ENCODE assay signal across 9 cellular contexts in the genomic region with DNA sequence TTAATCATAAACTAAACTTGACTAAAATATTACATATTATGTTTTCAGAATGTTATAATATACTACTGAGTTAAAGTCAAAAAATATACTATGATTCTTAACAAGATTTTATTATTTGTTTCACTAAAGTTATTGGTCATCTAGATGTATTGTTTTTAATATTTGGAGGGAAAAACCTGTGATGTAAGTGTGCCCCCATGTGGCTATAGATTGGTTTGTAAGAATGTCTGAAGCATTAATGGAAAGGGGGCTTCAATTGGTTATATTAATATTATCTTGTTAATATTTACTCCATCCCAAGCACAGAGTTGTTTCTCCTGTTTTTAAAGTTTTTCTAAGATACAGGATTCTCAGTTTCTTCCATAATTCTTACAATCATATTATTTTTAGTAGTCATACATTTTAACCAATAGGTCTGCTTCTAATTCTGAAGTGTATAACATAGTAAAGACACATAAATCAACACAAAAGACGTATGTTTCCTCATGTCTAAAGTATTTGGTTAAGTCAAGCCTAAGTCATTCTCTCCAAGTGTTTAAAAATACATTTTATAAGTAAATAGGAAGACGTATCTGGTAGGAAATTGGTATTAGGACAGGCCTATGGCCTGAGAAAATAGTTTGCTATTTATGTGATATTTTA. TPM values are rescaled to one million over a fixed set of nuclear protein-coding genes. Genes with fewer than 3 reads are reported as not detected.
DNase-seq lines count a peak whose midpoint lies in the region; ATAC-seq and TF ChIP-seq lines count a peak whose summit lies in the region.
"Had no signal": no experiment of that assay in that cellular context is flagged by ENCODE, and none has a peak within 500 bp of the region (broad histone marks: within the 10 kb centered on the region; RNA-seq: fewer than 3 reads in every experiment).

No MANE protein-coding gene starts in this region.

- H3K4me1 ChIP-seq in endodermal cell (ENCODE audit: control insufficient read depth, insufficient read depth, low read length) (no peaks in the 10 kb centered on the region), gastrocnemius medialis (no peaks in the 10 kb centered on the region)

- H3K27me3 Mint-ChIP-seq in endodermal cell (ENCODE audit: insufficient read depth), result no peaks in the 10 kb centered on the region

- no peaks in the 10 kb centered on the region for H3K36me3 Mint-ChIP-seq in endodermal cell (ENCODE audit: low read depth)

- no peak for ATAC-seq in gastrocnemius medialis
- ATAC-seq in HG03175 (IDR thresholded peaks at IDR 0.05; ENCODE audit: unreplicated experiment), result no peak

- no peaks in the 10 kb centered on the region for H3K36me3 ChIP-seq in endodermal cell (ENCODE audit: control insufficient read depth, insufficient read depth, low read length)
- H3K36me3 ChIP-seq in gastrocnemius medialis, result no peaks in the 10 kb centered on the region

- no peak overlapping the region for H3K4me3 Mint-ChIP-seq in endodermal cell

- no peak overlapping the region for H3K9ac ChIP-seq in endodermal cell (ENCODE audit: extremely low read depth, low read length, poor library complexity, severe bottlenecking)

- DNase-seq in NCI-H2171 treated with DMSO at 0.1 percent for 48 hours (lab: John Stamatoyannopoulos, UW) (peak; percentile 47), NCI-H2171 (lab: John Stamatoyannopoulos, UW) (no peak), NCI-H526 treated with DMSO at 0.1 percent for 48 hours (lab: John Stamatoyannopoulos, UW) (peak; percentile 33), endodermal cell (no peak), gastrocnemius medialis (no peak), anterior cingulate cortex (lab: John Stamatoyannopoulos, UW) (no peak)
- no peak for DNase-seq in activated CD4-positive, alpha-beta T cell treated with anti-CD3 and anti-CD28 coated beads, Interleukin-2, amount 50 U/mL, for 4 hours

- no peaks in the 10 kb centered on the region for H3K27me3 ChIP-seq in endodermal cell (ENCODE audit: control insufficient read depth, insufficient read depth, low read length, poor library complexity, severe bottlenecking)
- H3K27me3 ChIP-seq in gastrocnemius medialis, result no peaks in the 10 kb centered on the region

- H3K27ac ChIP-seq in endodermal cell (ENCODE audit: low read depth, low read length) (no peak overlapping the region), gastrocnemius medialis (no peak overlapping the region)

- in situ Hi-C loops in gastrocnemius medialis (cut with MboI; ENCODE audit: low sequenced_read_pairs in 4 of 4), result no loop called here

- H3K9me3 Mint-ChIP-seq in endodermal cell, result no peaks in the 10 kb centered on the region

- no peak for TF ChIP-seq POLR2A in gastrocnemius medialis (IDR thresholded peaks at IDR 0.05)

- intact Hi-C loops in gastrocnemius medialis (cut with DNase I; ENCODE audit: low total_unique reads), result no loop called here

- no peaks in the 10 kb centered on the region for H3K4me1 Mint-ChIP-seq in endodermal cell

- TF ChIP-seq CTCF in endodermal cell (conservative IDR thresholded peaks at IDR 0.05), result peak; percentile 76
- peak in 3 of 5 experiments; percentile 16 to 47 (median 28) for TF ChIP-seq CTCF in gastrocnemius medialis (IDR thresholded peaks at IDR 0.05 in 4 of 5, conservative IDR thresholded peaks at IDR 0.05 in 1 of 5)

- 60% methylated on average over 1 of the region's 2 CpGs; no CpG with 5 or more reads in 1 of the 2 experiments for WGBS in endodermal cell (ENCODE audit: insufficient coverage in 1 of 2, insufficient read length in 1 of 2), 2 experiments

- H3K4me3 ChIP-seq in endodermal cell (ENCODE audit: low read length), result no peak overlapping the region
- no peak overlapping the region for H3K4me3 ChIP-seq in gastrocnemius medialis

- H3K9me3 ChIP-seq in endodermal cell (ENCODE audit: control insufficient read depth, low read length) (no peaks in the 10 kb centered on the region), gastrocnemius medialis (no peaks in the 10 kb centered on the region)

- no peak overlapping the region for H3K27ac Mint-ChIP-seq in endodermal cell

RNA-seq across cellular contexts. Expression of a gene that starts 58.0 kb away (rescaled TPM):
- total RNA-seq in endodermal cell, result not detected
- not detected for polyA plus RNA-seq in endodermal cell (2013, experiment 1 of 2)
- not detected for polyA plus RNA-seq in endodermal cell (2013, experiment 2 of 2)
- not detected for total RNA-seq in gastrocnemius medialis
- total RNA-seq: Daoy had no signal

Comparison
In these comparisons a context has a peak if more than half of its experiments do, and no peak if none do; other contexts are left out.
1. DNase-seq: peak in NCI-H2171 treated with DMSO at 0.1 percent for 48 hours (single experiment) and NCI-H526 treated with DMSO at 0.1 percent for 48 hours (single experiment); none in NCI-H2171 (single experiment), endodermal cell (single experiment), gastrocnemius medialis (0 of 2), activated CD4-positive, alpha-beta T cell treated with anti-CD3 and anti-CD28 coated beads, Interleukin-2, amount 50 U/mL, for 4 hours (0 of 2) and anterior cingulate cortex (0 of 58).